8 cellular contexts compared by ENCODE assay signal in the genomic region with DNA sequence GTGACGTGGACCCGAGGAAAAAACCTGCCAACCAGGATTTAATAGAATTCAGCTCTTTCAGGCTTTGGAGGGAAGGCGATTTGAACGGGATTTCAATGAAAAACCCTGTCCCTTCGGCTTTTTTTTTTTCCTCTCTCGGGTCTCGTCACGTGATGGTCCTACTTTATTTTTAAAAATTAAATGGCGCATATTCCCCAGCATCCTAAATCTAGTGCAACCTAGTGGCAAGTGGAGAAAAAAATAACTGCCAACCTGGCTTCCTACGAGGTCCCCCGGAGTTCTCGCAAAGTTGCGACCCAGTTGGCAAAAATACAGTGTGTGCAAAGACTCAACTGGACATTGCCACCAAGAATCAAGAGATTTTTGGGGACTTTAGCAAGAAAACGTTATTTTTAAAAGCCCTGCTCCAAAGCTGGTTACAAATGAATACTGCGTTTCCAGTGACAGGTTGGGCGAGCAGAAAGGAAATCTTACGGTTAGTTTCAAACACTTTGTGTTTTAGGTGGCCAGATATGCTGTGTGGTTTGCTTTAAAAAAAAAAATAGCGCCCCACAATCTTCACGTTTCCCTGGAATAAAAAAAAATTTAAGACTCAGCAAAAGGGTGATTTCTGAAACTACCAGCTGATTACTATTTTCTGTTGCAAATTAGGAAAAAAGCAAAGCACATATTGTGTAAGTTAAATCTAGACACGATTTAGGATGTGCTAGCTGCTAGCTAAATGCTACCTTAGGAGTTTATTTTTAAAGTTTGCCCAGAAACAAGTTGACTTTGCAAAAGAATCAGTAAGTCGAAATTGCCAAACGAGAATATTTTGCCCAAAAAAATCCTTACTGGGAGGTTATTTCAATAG. TPM values are rescaled to one million over a fixed set of nuclear protein-coding genes. Genes with fewer than 3 reads are reported as not detected.
DNase-seq lines count a peak whose midpoint lies in the region; ATAC-seq, FAIRE-seq and TF ChIP-seq lines count a peak whose summit lies in the region.

No MANE protein-coding gene starts in this region.

- no peaks in the 10 kb centered on the region for H3K9me1 ChIP-seq in keratinocyte (ENCODE audit: control insufficient read depth, extremely low read depth, insufficient read depth, low read length)

- H3K27me3 Mint-ChIP-seq in stimulated activated memory B cell treated with anti-CD40 and anti-IgM and Interleukin-4, amounts not matched to agents 10 μg/mL and 1 μg/mL and 100 μg/mL, for 72 hours = no peaks in the 10 kb centered on the region

- peak overlapping the region; percentile 99 for H3K27ac Mint-ChIP-seq in stimulated activated memory B cell treated with anti-CD40 and anti-IgM and Interleukin-4, amounts not matched to agents 10 μg/mL and 1 μg/mL and 100 μg/mL, for 72 hours

- peaks cover 62% of the 10 kb centered on the region for H3K4me1 Mint-ChIP-seq in stimulated activated memory B cell treated with anti-CD40 and anti-IgM and Interleukin-4, amounts not matched to agents 10 μg/mL and 1 μg/mL and 100 μg/mL, for 72 hours

- peaks cover 7% of the 10 kb centered on the region for H3K36me3 Mint-ChIP-seq in stimulated activated memory B cell treated with anti-CD40 and anti-IgM and Interleukin-4, amounts not matched to agents 10 μg/mL and 1 μg/mL and 100 μg/mL, for 72 hours

- no peak overlapping the region for H2AFZ ChIP-seq in keratinocyte (ENCODE audit: control insufficient read depth, low read length)

- H3K4me3 Mint-ChIP-seq in stimulated activated memory B cell treated with anti-CD40 and anti-IgM and Interleukin-4, amounts not matched to agents 10 μg/mL and 1 μg/mL and 100 μg/mL, for 72 hours = peak overlapping the region; percentile 78

- FAIRE-seq in bronchial epithelial cell (lab: Jason Lieb, UNC) (no peak), keratinocyte (lab: Jason Lieb, UNC) (no peak)

- H3K79me2 ChIP-seq in keratinocyte (ENCODE audit: control insufficient read depth, insufficient read depth, low read length) = peaks cover 24% of the 10 kb centered on the region

- H4K20me1 ChIP-seq in keratinocyte (ENCODE audit: control insufficient read depth, extremely low read depth, insufficient read depth, low read length) = no peaks in the 10 kb centered on the region

- peak overlapping the region; percentile 95 for H3K4me2 ChIP-seq in keratinocyte (ENCODE audit: control insufficient read depth, extremely low read depth, insufficient read depth, low read depth, low read length)

- peak overlapping the region; percentile 97 for H3K9ac ChIP-seq in keratinocyte (ENCODE audit: control insufficient read depth, extremely low read depth, insufficient read depth, low read length)

- H3K27ac ChIP-seq in 22Rv1 (peak overlapping the region; percentile 88), keratinocyte (ENCODE audit: control insufficient read depth, insufficient read depth, low read length) (peak overlapping the region; percentile 100)

- no peaks in the 10 kb centered on the region for H3K27me3 ChIP-seq in bronchial epithelial cell (ENCODE audit: control insufficient read depth, insufficient read depth, low read length)
- no peaks in the 10 kb centered on the region for H3K27me3 ChIP-seq in keratinocyte (ENCODE audit: control insufficient read depth, extremely low read depth, insufficient read depth, low read length)

- H3K9me3 Mint-ChIP-seq in stimulated activated memory B cell treated with anti-CD40 and anti-IgM and Interleukin-4, amounts not matched to agents 10 μg/mL and 1 μg/mL and 100 μg/mL, for 72 hours = no peaks in the 10 kb centered on the region

- H3K9me3 ChIP-seq in keratinocyte (ENCODE audit: control insufficient read depth, low read depth, low read length) = no peaks in the 10 kb centered on the region

- H3K4me3 ChIP-seq in GM08714 (ENCODE audit: low read length) = peak overlapping the region; percentile 98
- H3K4me3 ChIP-seq in bronchial epithelial cell (ENCODE audit: low read depth, low read length) = peak overlapping the region; percentile 94
- H3K4me3 ChIP-seq in keratinocyte (ENCODE audit: control insufficient read depth in 2 of 3, extremely low read depth in 1 of 3, insufficient read depth in 2 of 3, low read depth in 1 of 3, low read length in 3 of 3) = peak overlapping the region; percentile 73 to 95 (median 85)

- ATAC-seq in stimulated activated memory B cell treated with anti-CD40 and anti-IgM and Interleukin-4, amounts not matched to agents 10 μg/mL and 1 μg/mL and 100 μg/mL, for 72 hours = no peak
- no peak for ATAC-seq in HG03460 (IDR thresholded peaks at IDR 0.05; ENCODE audit: unreplicated experiment)

- H3K4me1 ChIP-seq in keratinocyte (ENCODE audit: control insufficient read depth, extremely low read depth, insufficient read depth, low read length) = peaks cover 41% of the 10 kb centered on the region

- DNase-seq in MV-4-11 (lab: John Stamatoyannopoulos, UW) = peak; percentile 70
- DNase-seq in SKM-1 (lab: John Stamatoyannopoulos, UW; ENCODE audit: unreplicated experiment) = peak; percentile 18
- peak; percentile 58 for DNase-seq in bronchial epithelial cell (ENCODE audit: low read depth)
- no peak for DNase-seq in keratinocyte (ENCODE audit: low read depth, low spot score)

- peak; percentile 72 for TF ChIP-seq CTCF in 22Rv1 (IDR thresholded peaks at IDR 0.05)
- peak; percentile 40 for TF ChIP-seq CTCF in bronchial epithelial cell (IDR thresholded peaks at IDR 0.05; ENCODE audit: insufficient read depth, low read length, severe bottlenecking)
- peak in 2 of 3 experiments; percentile 17 to 34 for TF ChIP-seq CTCF in keratinocyte (optimal IDR thresholded peaks at IDR 0.05 in 1 of 3, IDR thresholded peaks at IDR 0.05 in 1 of 3, conservative IDR thresholded peaks at IDR 0.05 in 1 of 3; ENCODE audit: extremely low read depth in 1 of 3, insufficient read depth in 2 of 3, low read length in 3 of 3)

- dilution Hi-C loops in keratinocyte (cut with MboI; ENCODE audit: extremely low pct_ligation_motif_present, low sequenced_read_pairs) = no loop called here

- H3K36me3 ChIP-seq in bronchial epithelial cell (ENCODE audit: control insufficient read depth, insufficient read depth, low read length) (peaks cover 3% of the 10 kb centered on the region), keratinocyte (ENCODE audit: control insufficient read depth in 2 of 2, extremely low read depth in 1 of 2, insufficient read depth in 2 of 2, low read length in 2 of 2) (peaks cover 0 to 5% of the 10 kb centered on the region in 2 experiments)

RNA-seq across cellular contexts. Expression of a gene that starts 0.7 kb away (rescaled TPM):
- total RNA-seq in bronchial epithelial cell = 12.9 and 17.4 TPM in 2 replicates
- polyA plus RNA-seq in keratinocyte = 10.0 to 12.5 TPM (median 11.9 TPM) in 3 replicates
- 17.5 TPM for polyA plus RNA-seq in keratinocyte (2011; ENCODE audit: low read depth)
- 10.1 and 24.5 TPM in 2 replicates for polyA plus RNA-seq in keratinocyte (2011; cell fraction: cytosol; rRNA removed)
- 30.7 and 38.6 TPM in 2 replicates for polyA plus RNA-seq in keratinocyte (2011; cell fraction: nucleus; rRNA removed)
- 10.5 and 20.9 TPM in 2 replicates for polyA plus RNA-seq in keratinocyte (2012; ENCODE audit: low replicate concordance)
- polyA minus RNA-seq in keratinocyte = 20.0 to 57.0 TPM (median 22.1 TPM) in 3 replicates
- 13.4 TPM for polyA minus RNA-seq in keratinocyte (2011; cell fraction: cytosol; rRNA and poly(A)+ RNA removed)
- 14.1 and 25.9 TPM in 2 replicates for polyA minus RNA-seq in keratinocyte (2011; cell fraction: nucleus; rRNA and poly(A)+ RNA removed)

RNA-seq across cellular contexts. Expression of a gene that starts 6.4 kb away (rescaled TPM):
- total RNA-seq in bronchial epithelial cell = 64.9 and 74.2 TPM in 2 replicates
- polyA plus RNA-seq in keratinocyte = 20.6 to 50.2 TPM (median 37.8 TPM) in 3 replicates
- 93.9 TPM for polyA plus RNA-seq in keratinocyte (2011; ENCODE audit: low read depth)
- 49.5 and 52.5 TPM in 2 replicates for polyA plus RNA-seq in keratinocyte (2011; cell fraction: cytosol; rRNA removed)
- 41.9 and 42.0 TPM in 2 replicates for polyA plus RNA-seq in keratinocyte (2011; cell fraction: nucleus; rRNA removed)
- polyA plus RNA-seq in keratinocyte (2012; ENCODE audit: low replicate concordance) = 48.4 and 59.5 TPM in 2 replicates
- 28.0 to 48.8 TPM (median 48.5 TPM) in 3 replicates for polyA minus RNA-seq in keratinocyte
- 56.6 TPM for polyA minus RNA-seq in keratinocyte (2011; cell fraction: cytosol; rRNA and poly(A)+ RNA removed)
- 23.5 and 36.1 TPM in 2 replicates for polyA minus RNA-seq in keratinocyte (2011; cell fraction: nucleus; rRNA and poly(A)+ RNA removed)
